In genomic region chr13:99741979-99742378, GRCh38 we compare ENCODE assay signal across 16 cellular contexts.
"Had no signal": no experiment of that assay in that cellular context is flagged by ENCODE, and none has a peak within 500 bp of the region (broad histone marks: within the 10 kb centered on the region; RNA-seq: fewer than 3 reads in every experiment).

No MANE protein-coding gene starts in this region.

- H3K9me3 ChIP-seq: testis had no signal

- H3K4me1 ChIP-seq: testis had no signal

- H3K4me2 ChIP-seq: hepatocyte had no signal

- H3K27me3 ChIP-seq: brain microvascular endothelial cell, testis had no signal

- H3K27ac ChIP-seq: brain microvascular endothelial cell, hepatocyte, testis had no signal

- ATAC-seq: naive thymus-derived CD4-positive, alpha-beta T cell; stimulated activated naive CD8-positive, alpha-beta T cell treated with anti-CD3 and anti-CD28 coated beads, Interleukin-15, amount 100 ng/mL, for 72 hours had no signal

- H3K4me3 ChIP-seq: hepatocyte, lung, testis had no signal

- DNase-seq: activated CD4-positive, alpha-beta memory T cell treated with anti-CD3 and anti-CD28 coated beads, Interleukin-2, amount 10 ng/mL, durations not matched to agents 7 days and 5 days; activated gamma-delta T cell treated with Interleukin-2 at 50 U/mL for 16 hours; activated naive CD8-positive, alpha-beta T cell treated with anti-CD3 and anti-CD28 coated beads for 36 hours; activated T-cell treated with anti-CD3 and anti-CD28 coated beads, Interleukin-2, amount 50 U/mL, for 48 hours; brain microvascular endothelial cell; cerebellar nuclear complex; dermis blood vessel endothelial cell; endodermal cell; erythroblast; naive thymus-derived CD4-positive, alpha-beta T cell; occipital lobe; stimulated activated CD4-positive, alpha-beta T cell treated with anti-CD3 and anti-CD28 coated beads, Interleukin-4, amount 100 ng/mL, for 4 hours; stimulated activated naive CD8-positive, alpha-beta T cell treated with anti-CD3 and anti-CD28 coated beads, Interleukin-15, amount 100 ng/mL, for 72 hours; testis had no signal

- H3K36me3 ChIP-seq: brain microvascular endothelial cell had no signal
